ENCODE assay signal across 17 cellular contexts in genomic region chr6:38589367-38589720, GRCh38. TPM values are rescaled to one million over a fixed set of nuclear protein-coding genes. Genes with fewer than 3 reads are reported as not detected.
DNase-seq lines count a peak whose midpoint lies in the region; ATAC-seq and TF ChIP-seq lines count a peak whose summit lies in the region.
"Had no signal": no experiment of that assay in that cellular context is flagged by ENCODE, and none has a peak within 500 bp of the region (broad histone marks: within the 10 kb centered on the region; RNA-seq: fewer than 3 reads in every experiment).

No MANE protein-coding gene starts in this region.

- H3K36me3 Mint-ChIP-seq in activated T-cell treated with anti-CD3 and anti-CD28 coated beads, Interleukin-2, amount 50 U/mL, for 72 hours (ENCODE audit: insufficient read depth in 2 of 2) = peaks cover 0 to 9% of the 10 kb centered on the region in 2 donors

- H3K4me1 Mint-ChIP-seq in activated T-cell treated with anti-CD3 and anti-CD28 coated beads, Interleukin-2, amount 50 U/mL, for 72 hours (ENCODE audit: low read depth) = peaks cover 29% of the 10 kb centered on the region
- H3K4me1 Mint-ChIP-seq: B cell had no signal

- no peak for DNase-seq in activated T-cell treated with anti-CD3 and anti-CD28 coated beads, Interleukin-2, amount 50 U/mL, for 72 hours
- DNase-seq in activated T-cell treated with anti-CD3 and anti-CD28 coated beads, Interleukin-2, amount 50 U/mL, for 48 hours = no peak
- peak; percentile 7 for DNase-seq in NCI-H226
- DNase-seq in epithelial cell of esophagus (ENCODE audit: low read depth) = peak; percentile 58
- peak; percentile 23 for DNase-seq in putamen (ENCODE audit: low spot score)
- DNase-seq in activated effector memory CD4-positive, alpha-beta T cell treated with anti-CD3 and anti-CD28 coated beads, Interleukin-2, amount 50 U/mL, for 16 hours = no peak
- no peak for DNase-seq in central memory CD4-positive, alpha-beta T cell
- DNase-seq: ACHN; C1 segment of cervical spinal cord; Calu3; CD4-positive, alpha-beta T cell; DMS 273 treated with DMSO at 0.1 percent for 48 hours; DMS79 had no signal

- ATAC-seq in activated T-cell treated with anti-CD3 and anti-CD28 coated beads, Interleukin-2, amount 50 U/mL, for 72 hours (replicated peaks in 1 of 2) = peak; percentile 33 to 38
- no peak for ATAC-seq in GM21528 (IDR thresholded peaks at IDR 0.05; ENCODE audit: low FRiP score, unreplicated experiment)
- ATAC-seq: GM12878 had no signal

- no peaks in the 10 kb centered on the region for H3K27me3 Mint-ChIP-seq in activated T-cell treated with anti-CD3 and anti-CD28 coated beads, Interleukin-2, amount 50 U/mL, for 72 hours (ENCODE audit: low read depth)
- H3K27me3 Mint-ChIP-seq: B cell; CD4-positive, alpha-beta T cell had no signal

- no peak overlapping the region for H3K4me3 Mint-ChIP-seq in activated T-cell treated with anti-CD3 and anti-CD28 coated beads, Interleukin-2, amount 50 U/mL, for 72 hours
- H3K4me3 Mint-ChIP-seq: B cell; CD4-positive, alpha-beta T cell had no signal

- TF ChIP-seq CTCF in epithelial cell of esophagus (IDR thresholded peaks at IDR 0.05; ENCODE audit: insufficient read depth, low read depth, low read length, missing control alignments) = no peak

- no peak overlapping the region for H3K4me3 ChIP-seq in epithelial cell of esophagus (ENCODE audit: low read length)
- H3K4me3 ChIP-seq: GM12878, HAP-1 had no signal

- no peaks in the 10 kb centered on the region for H3K9me3 Mint-ChIP-seq in activated T-cell treated with anti-CD3 and anti-CD28 coated beads, Interleukin-2, amount 50 U/mL, for 72 hours
- H3K9me3 Mint-ChIP-seq: CD4-positive, alpha-beta T cell had no signal

- H3K27ac Mint-ChIP-seq in activated T-cell treated with anti-CD3 and anti-CD28 coated beads, Interleukin-2, amount 50 U/mL, for 72 hours = no peak overlapping the region
- H3K27ac Mint-ChIP-seq: B cell; CD4-positive, alpha-beta T cell had no signal

RNA-seq across cellular contexts. Expression of gene BTBD9, which starts 50.4 kb away (rescaled TPM):
- total RNA-seq in activated T-cell treated with anti-CD3 and anti-CD28 coated beads, Interleukin-2, amount 50 U/mL, for 72 hours = 10 to 100 TPM; 19.8 to 24.9 TPM

Comparison
In these comparisons a context has a peak if more than half of its experiments do, and no peak if none do; other contexts are left out.
1. DNase-seq: peak in NCI-H226 (single experiment), epithelial cell of esophagus (single experiment) and putamen (single experiment); none in activated T-cell treated with anti-CD3 and anti-CD28 coated beads, Interleukin-2, amount 50 U/mL, for 72 hours (0 of 2), activated T-cell treated with anti-CD3 and anti-CD28 coated beads, Interleukin-2, amount 50 U/mL, for 48 hours (0 of 2), activated effector memory CD4-positive, alpha-beta T cell treated with anti-CD3 and anti-CD28 coated beads, Interleukin-2, amount 50 U/mL, for 16 hours (single experiment) and central memory CD4-positive, alpha-beta T cell (single experiment).